In the genomic region with DNA sequence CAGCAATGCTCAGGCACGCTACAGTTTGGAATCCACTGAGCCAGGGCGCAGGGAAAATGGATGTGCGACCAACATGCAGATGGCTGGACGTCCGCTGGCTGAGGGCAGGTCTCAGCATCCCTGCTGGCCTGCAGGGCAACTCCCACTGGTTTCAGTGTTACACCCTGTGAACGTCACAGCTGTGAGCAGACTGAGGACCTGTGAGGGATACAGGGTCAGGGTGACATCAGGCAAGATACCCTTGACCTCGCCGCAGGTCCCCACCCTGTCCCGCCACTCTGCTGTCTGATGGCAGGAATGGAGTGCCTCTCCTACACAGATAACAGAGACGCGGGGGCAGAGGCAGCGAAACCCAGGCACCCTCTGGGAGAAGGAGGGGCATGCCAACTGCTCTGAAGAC, we compare ENCODE assay signal across 2 cellular contexts.
TF ChIP-seq lines count a peak whose summit lies in the region.

No MANE protein-coding gene starts in this region.

TF ChIP-seq in HCT116, 20 proteins besides CTCF, POLR2A, EP300 and RAD21:
- no peak for TF ChIP-seq EZH2 (IDR thresholded peaks at IDR 0.05)
- TF ChIP-seq, protein P1, sequence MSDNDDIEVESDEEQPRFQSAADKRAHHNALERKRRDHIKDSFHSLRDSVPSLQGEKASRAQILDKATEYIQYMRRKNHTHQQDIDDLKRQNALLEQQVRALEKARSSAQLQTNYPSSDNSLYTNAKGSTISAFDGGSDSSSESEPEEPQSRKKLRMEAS (IDR thresholded peaks at IDR 0.05), result no peak
- TF ChIP-seq ZFX (IDR thresholded peaks at IDR 0.05), result no peak
- TF ChIP-seq SIN3A (IDR thresholded peaks at IDR 0.05; ENCODE audit: low read depth), result no peak
- TF ChIP-seq CEBPB (IDR thresholded peaks at IDR 0.05; ENCODE audit: low read depth), result no peak
- no peak for TF ChIP-seq SP1 (IDR thresholded peaks at IDR 0.05; ENCODE audit: low read depth)
- no peak for TF ChIP-seq YY1 (IDR thresholded peaks at IDR 0.05; ENCODE audit: extremely low read depth, insufficient replicate concordance, low read depth, low read length)
- no peak for TF ChIP-seq EZH2phosphoT487 (IDR thresholded peaks at IDR 0.05; ENCODE audit: borderline replicate concordance)
- TF ChIP-seq, protein P2, sequence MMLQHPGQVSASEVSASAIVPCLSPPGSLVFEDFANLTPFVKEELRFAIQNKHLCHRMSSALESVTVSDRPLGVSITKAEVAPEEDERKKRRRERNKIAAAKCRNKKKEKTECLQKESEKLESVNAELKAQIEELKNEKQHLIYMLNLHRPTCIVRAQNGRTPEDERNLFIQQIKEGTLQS (IDR thresholded peaks at IDR 0.05), result no peak
- TF ChIP-seq ELF1 (IDR thresholded peaks at IDR 0.05; ENCODE audit: borderline replicate concordance, low read depth), result no peak
- TF ChIP-seq ZNF274 (IDR thresholded peaks at IDR 0.05; ENCODE audit: low read depth, low read length), result no peak
- TF ChIP-seq TCF7L2 (IDR thresholded peaks at IDR 0.05; ENCODE audit: borderline replicate concordance, extremely low read depth, insufficient read depth, insufficient read length), result no peak

TF ChIP-seq in H1, 55 proteins besides CTCF, POLR2A, EP300 and RAD21:
- no peak for TF ChIP-seq ASH2L (IDR thresholded peaks at IDR 0.05; ENCODE audit: low read length)
- TF ChIP-seq TBP (IDR thresholded peaks at IDR 0.05; ENCODE audit: low read depth, low read length), result no peak
- no peak for TF ChIP-seq TAF1 (IDR thresholded peaks at IDR 0.05; ENCODE audit: low read depth, low read length)
- TF ChIP-seq, protein P3, sequence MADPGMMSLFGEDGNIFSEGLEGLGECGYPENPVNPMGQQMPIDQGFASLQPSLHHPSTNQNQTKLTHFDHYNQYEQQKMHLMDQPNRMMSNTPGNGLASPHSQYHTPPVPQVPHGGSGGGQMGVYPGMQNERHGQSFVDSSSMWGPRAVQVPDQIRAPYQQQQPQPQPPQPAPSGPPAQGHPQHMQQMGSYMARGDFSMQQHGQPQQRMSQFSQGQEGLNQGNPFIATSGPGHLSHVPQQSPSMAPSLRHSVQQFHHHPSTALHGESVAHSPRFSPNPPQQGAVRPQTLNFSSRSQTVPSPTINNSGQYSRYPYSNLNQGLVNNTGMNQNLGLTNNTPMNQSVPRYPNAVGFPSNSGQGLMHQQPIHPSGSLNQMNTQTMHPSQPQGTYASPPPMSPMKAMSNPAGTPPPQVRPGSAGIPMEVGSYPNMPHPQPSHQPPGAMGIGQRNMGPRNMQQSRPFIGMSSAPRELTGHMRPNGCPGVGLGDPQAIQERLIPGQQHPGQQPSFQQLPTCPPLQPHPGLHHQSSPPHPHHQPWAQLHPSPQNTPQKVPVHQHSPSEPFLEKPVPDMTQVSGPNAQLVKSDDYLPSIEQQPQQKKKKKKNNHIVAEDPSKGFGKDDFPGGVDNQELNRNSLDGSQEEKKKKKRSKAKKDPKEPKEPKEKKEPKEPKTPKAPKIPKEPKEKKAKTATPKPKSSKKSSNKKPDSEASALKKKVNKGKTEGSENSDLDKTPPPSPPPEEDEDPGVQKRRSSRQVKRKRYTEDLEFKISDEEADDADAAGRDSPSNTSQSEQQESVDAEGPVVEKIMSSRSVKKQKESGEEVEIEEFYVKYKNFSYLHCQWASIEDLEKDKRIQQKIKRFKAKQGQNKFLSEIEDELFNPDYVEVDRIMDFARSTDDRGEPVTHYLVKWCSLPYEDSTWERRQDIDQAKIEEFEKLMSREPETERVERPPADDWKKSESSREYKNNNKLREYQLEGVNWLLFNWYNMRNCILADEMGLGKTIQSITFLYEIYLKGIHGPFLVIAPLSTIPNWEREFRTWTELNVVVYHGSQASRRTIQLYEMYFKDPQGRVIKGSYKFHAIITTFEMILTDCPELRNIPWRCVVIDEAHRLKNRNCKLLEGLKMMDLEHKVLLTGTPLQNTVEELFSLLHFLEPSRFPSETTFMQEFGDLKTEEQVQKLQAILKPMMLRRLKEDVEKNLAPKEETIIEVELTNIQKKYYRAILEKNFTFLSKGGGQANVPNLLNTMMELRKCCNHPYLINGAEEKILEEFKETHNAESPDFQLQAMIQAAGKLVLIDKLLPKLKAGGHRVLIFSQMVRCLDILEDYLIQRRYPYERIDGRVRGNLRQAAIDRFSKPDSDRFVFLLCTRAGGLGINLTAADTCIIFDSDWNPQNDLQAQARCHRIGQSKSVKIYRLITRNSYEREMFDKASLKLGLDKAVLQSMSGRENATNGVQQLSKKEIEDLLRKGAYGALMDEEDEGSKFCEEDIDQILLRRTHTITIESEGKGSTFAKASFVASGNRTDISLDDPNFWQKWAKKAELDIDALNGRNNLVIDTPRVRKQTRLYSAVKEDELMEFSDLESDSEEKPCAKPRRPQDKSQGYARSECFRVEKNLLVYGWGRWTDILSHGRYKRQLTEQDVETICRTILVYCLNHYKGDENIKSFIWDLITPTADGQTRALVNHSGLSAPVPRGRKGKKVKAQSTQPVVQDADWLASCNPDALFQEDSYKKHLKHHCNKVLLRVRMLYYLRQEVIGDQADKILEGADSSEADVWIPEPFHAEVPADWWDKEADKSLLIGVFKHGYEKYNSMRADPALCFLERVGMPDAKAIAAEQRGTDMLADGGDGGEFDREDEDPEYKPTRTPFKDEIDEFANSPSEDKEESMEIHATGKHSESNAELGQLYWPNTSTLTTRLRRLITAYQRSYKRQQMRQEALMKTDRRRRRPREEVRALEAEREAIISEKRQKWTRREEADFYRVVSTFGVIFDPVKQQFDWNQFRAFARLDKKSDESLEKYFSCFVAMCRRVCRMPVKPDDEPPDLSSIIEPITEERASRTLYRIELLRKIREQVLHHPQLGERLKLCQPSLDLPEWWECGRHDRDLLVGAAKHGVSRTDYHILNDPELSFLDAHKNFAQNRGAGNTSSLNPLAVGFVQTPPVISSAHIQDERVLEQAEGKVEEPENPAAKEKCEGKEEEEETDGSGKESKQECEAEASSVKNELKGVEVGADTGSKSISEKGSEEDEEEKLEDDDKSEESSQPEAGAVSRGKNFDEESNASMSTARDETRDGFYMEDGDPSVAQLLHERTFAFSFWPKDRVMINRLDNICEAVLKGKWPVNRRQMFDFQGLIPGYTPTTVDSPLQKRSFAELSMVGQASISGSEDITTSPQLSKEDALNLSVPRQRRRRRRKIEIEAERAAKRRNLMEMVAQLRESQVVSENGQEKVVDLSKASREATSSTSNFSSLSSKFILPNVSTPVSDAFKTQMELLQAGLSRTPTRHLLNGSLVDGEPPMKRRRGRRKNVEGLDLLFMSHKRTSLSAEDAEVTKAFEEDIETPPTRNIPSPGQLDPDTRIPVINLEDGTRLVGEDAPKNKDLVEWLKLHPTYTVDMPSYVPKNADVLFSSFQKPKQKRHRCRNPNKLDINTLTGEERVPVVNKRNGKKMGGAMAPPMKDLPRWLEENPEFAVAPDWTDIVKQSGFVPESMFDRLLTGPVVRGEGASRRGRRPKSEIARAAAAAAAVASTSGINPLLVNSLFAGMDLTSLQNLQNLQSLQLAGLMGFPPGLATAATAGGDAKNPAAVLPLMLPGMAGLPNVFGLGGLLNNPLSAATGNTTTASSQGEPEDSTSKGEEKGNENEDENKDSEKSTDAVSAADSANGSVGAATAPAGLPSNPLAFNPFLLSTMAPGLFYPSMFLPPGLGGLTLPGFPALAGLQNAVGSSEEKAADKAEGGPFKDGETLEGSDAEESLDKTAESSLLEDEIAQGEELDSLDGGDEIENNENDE (IDR thresholded peaks at IDR 0.05; ENCODE audit: insufficient replicate concordance, low read length), result no peak
- TF ChIP-seq JUN (IDR thresholded peaks at IDR 0.05; ENCODE audit: low read depth, low read length), result no peak
- no peak for TF ChIP-seq RNF2 (IDR thresholded peaks at IDR 0.05; ENCODE audit: borderline replicate concordance, low read depth, low read length, missing control alignments, poor library complexity, severe bottlenecking)
- TF ChIP-seq MAFK (IDR thresholded peaks at IDR 0.05; ENCODE audit: low read depth, low read length), result no peak
- no peak for TF ChIP-seq CBX8 (IDR thresholded peaks at IDR 0.05; ENCODE audit: borderline replicate concordance, low read depth, low read length)
- TF ChIP-seq FOSL1 (IDR thresholded peaks at IDR 0.05; ENCODE audit: insufficient read depth, low read depth, low read length), result no peak
